In the genomic region with DNA sequence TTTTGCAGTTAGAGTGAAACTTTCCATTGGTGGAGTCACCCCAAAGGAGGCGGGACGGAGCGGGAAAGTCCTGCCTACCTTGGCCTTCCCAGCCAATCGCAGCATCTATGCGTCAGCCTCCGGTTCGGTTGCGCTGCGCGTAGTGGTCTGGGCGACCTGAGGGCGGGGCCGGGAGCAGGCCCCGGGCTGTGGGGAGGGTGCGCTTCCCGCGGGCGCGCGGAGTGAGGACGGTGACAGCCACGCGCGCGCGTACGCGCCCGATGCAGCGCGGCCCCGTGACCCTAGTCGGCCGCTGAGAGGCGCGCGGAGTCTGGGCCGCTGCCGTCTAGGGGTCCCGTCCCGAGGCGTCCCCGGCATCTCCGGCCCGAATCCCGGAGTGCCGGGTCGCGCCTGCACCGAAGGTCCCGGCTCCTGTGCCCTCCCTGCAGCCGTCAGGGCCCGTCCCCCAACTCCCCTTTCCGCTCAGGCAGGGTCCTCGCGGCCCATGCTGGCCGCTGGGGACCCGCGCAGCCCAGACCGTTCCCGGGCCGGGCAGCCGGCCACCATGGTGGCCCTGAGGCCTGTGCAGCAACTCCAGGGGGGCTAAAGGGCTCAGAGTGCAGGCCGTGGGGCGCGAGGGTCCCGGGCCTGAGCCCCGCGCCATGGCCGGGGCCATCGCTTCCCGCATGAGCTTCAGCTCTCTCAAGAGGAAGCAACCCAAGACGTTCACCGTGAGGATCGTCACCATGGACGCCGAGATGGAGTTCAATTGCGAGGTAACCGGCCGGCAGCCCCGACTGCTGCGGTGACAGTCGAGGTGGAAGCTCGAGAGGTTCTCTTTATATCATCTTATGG, we compare ENCODE assay signal across 8 cellular contexts. TPM values are rescaled to one million over a fixed set of nuclear protein-coding genes. Genes with fewer than 3 reads are reported as not detected.
DNase-seq lines count a peak whose midpoint lies in the region; ATAC-seq, FAIRE-seq and TF ChIP-seq lines count a peak whose summit lies in the region.

TSS of gene NF2 (plus strand) at position 276 of the 834 bp plus-strand sequence. CDS start at position 642, 366 bp downstream.

- no peaks in the 10 kb centered on the region for H3K27me3 Mint-ChIP-seq in astrocyte (ENCODE audit: low read depth, unreplicated experiment)

- TF ChIP-seq CTCF in astrocyte (IDR thresholded peaks at IDR 0.05; ENCODE audit: insufficient read depth, low read depth, low read length) (no peak), vagina (IDR thresholded peaks at IDR 0.05) (no peak)

- TF ChIP-seq POLR2A in GM18505 (IDR thresholded peaks at IDR 0.05; ENCODE audit: borderline replicate concordance, extremely low read depth, insufficient read depth, insufficient read length): peak; percentile 76
- TF ChIP-seq POLR2A in vagina (IDR thresholded peaks at IDR 0.05): peak in 1 of 2 donors; percentile 39

- H3K4me1 Mint-ChIP-seq in astrocyte (ENCODE audit: low read depth, unreplicated experiment): peaks cover 4% of the 10 kb centered on the region

- H3K27ac Mint-ChIP-seq in astrocyte (ENCODE audit: unreplicated experiment): peak within 1 kb of the TSS; percentile 97

- H3K79me2 ChIP-seq in astrocyte (ENCODE audit: insufficient read depth, low read length): peaks cover 52% of the 10 kb centered on the region

- peak within 1 kb of the TSS; percentile 96 for H3K4me3 Mint-ChIP-seq in astrocyte (ENCODE audit: unreplicated experiment)

- H2AFZ ChIP-seq in astrocyte (ENCODE audit: low read depth, low read length): peak within 1 kb of the TSS; percentile 95

- under 1% methylated on average over 84 of the region's 84 CpGs for WGBS in right cardiac atrium

- peak; percentile 93 for ATAC-seq in GM18505 (IDR thresholded peaks at IDR 0.05; ENCODE audit: unreplicated experiment)
- ATAC-seq in HG02973 (IDR thresholded peaks at IDR 0.05; ENCODE audit: unreplicated experiment): peak; percentile 92
- ATAC-seq in right cardiac atrium: peak; percentile 99 to 100

- H3K36me3 ChIP-seq in astrocyte (ENCODE audit: insufficient read depth, low read length): no peaks in the 10 kb centered on the region
- no peaks in the 10 kb centered on the region for H3K36me3 ChIP-seq in vagina

- H3K9ac ChIP-seq in astrocyte (ENCODE audit: low read length): peak within 1 kb of the TSS; percentile 97

- H3K27ac ChIP-seq in astrocyte (ENCODE audit: low read depth, low read length) (peak within 1 kb of the TSS; percentile 89), right cardiac atrium (ENCODE audit: low read length) (peak within 1 kb of the TSS; percentile 93), vagina (peak within 1 kb of the TSS; percentile 92)

- H3K9me3 Mint-ChIP-seq in astrocyte (ENCODE audit: unreplicated experiment): no peaks in the 10 kb centered on the region

- FAIRE-seq in astrocyte (lab: Jason Lieb, UNC): peak; percentile 90

- no peaks in the 10 kb centered on the region for H3K9me3 ChIP-seq in astrocyte (ENCODE audit: insufficient read depth, low read depth, low read length)
- H3K9me3 ChIP-seq in right cardiac atrium (ENCODE audit: control insufficient read depth, low read length): no peaks in the 10 kb centered on the region
- H3K9me3 ChIP-seq in vagina: no peaks in the 10 kb centered on the region

- H3K27me3 ChIP-seq in astrocyte (ENCODE audit: insufficient read depth, low read length): no peaks in the 10 kb centered on the region
- no peaks in the 10 kb centered on the region for H3K27me3 ChIP-seq in right cardiac atrium (ENCODE audit: control insufficient read depth, insufficient read depth)
- H3K27me3 ChIP-seq in vagina: no peaks in the 10 kb centered on the region

- H3K4me2 ChIP-seq in astrocyte (ENCODE audit: low read length): peak within 1 kb of the TSS; percentile 92

- peak within 1 kb of the TSS; percentile 96 for H3K4me3 ChIP-seq in astrocyte (ENCODE audit: insufficient read depth, low read depth, low read length)
- peak within 1 kb of the TSS; percentile 77 for H3K4me3 ChIP-seq in right cardiac atrium (ENCODE audit: low read length)
- peak within 1 kb of the TSS; percentile 75 to 94 for H3K4me3 ChIP-seq in vagina

- intact Hi-C loops in right cardiac atrium (cut with DNase I) (no loop called here), vagina (cut with DNase I) (no loop called here)

- peaks cover 20% of the 10 kb centered on the region for H4K20me1 ChIP-seq in astrocyte (ENCODE audit: insufficient read depth, low read length)

- H3K4me1 ChIP-seq in astrocyte (ENCODE audit: insufficient read depth, low read length): peaks cover 16% of the 10 kb centered on the region
- no peaks in the 10 kb centered on the region for H3K4me1 ChIP-seq in right cardiac atrium (ENCODE audit: control insufficient read depth, insufficient read depth, low read length)
- H3K4me1 ChIP-seq in vagina: peaks cover 20% of the 10 kb centered on the region

- H3K36me3 Mint-ChIP-seq in astrocyte (ENCODE audit: low read depth, unreplicated experiment): no peaks in the 10 kb centered on the region

- peak; percentile 96 to 97 for DNase-seq in NCI-H1930 (lab: John Stamatoyannopoulos, UW)
- DNase-seq in T-helper 22 cell (ENCODE audit: low read depth): peak; percentile 97
- DNase-seq in astrocyte (ENCODE audit: low read depth): peak; percentile 99
- peak; percentile 99 for DNase-seq in right cardiac atrium
- peak; percentile 100 for DNase-seq in putamen (ENCODE audit: low spot score)
- peak; percentile 99 for DNase-seq in vagina (ENCODE audit: extremely low spot score in 2 of 2)

RNA-seq across cellular contexts. Expression of gene NF2, which starts in this region (rescaled TPM):
- total RNA-seq in astrocyte: 84.8 and 93.4 TPM in 2 replicates
- 10 to 100 TPM; 45.8 to 53.9 (median 50.7) TPM for total RNA-seq in right cardiac atrium
- polyA plus RNA-seq in right cardiac atrium: 23.4 TPM
- 15.7 TPM for total RNA-seq in vagina

Comparison
In these comparisons a context has a peak if more than half of its experiments do, and no peak if none do; other contexts are left out.
1. Peak in every context shown above with its lines: DNase-seq, ATAC-seq, H3K4me3 ChIP-seq and H3K27ac ChIP-seq.